In genomic region chr5:145495741-145496140, GRCh38 we compare ENCODE assay signal across 10 cellular contexts.
DNase-seq lines count a peak whose midpoint lies in the region; ATAC-seq and TF ChIP-seq lines count a peak whose summit lies in the region.
"Had no signal": no experiment of that assay in that cellular context is flagged by ENCODE, and none has a peak within 500 bp of the region (broad histone marks: within the 10 kb centered on the region; RNA-seq: fewer than 3 reads in every experiment).

No MANE protein-coding gene starts in this region.

- H2BK15ac ChIP-seq in mesenchymal stem cell (ENCODE audit: low read depth, poor library complexity, severe bottlenecking) = no peak overlapping the region

- H3K79me1 ChIP-seq in mesenchymal stem cell (replicated peaks; ENCODE audit: low read length, poor library complexity, severe bottlenecking) = no peaks in the 10 kb centered on the region

- H3K23ac ChIP-seq in mesenchymal stem cell (ENCODE audit: low read length in 2 of 2) = no peak overlapping the region

- TF ChIP-seq POLR2A in esophagus squamous epithelium (IDR thresholded peaks at IDR 0.05) = no peak

- peak overlapping the region; percentile 73 for H3K9ac ChIP-seq in mesenchymal stem cell (ENCODE audit: low read length)

- no peak overlapping the region for H2BK5ac ChIP-seq in mesenchymal stem cell (ENCODE audit: low read depth, low read length, poor library complexity, severe bottlenecking)

- H3K18ac ChIP-seq in mesenchymal stem cell (ENCODE audit: low read depth in 1 of 2, low read length in 2 of 2) = no peak overlapping the region

- H3K4me3 ChIP-seq in cardiac fibroblast (replicated peaks in 1 of 2; ENCODE audit: low read depth in 2 of 2, low read length in 2 of 2) = no peak overlapping the region
- no peak overlapping the region for H3K4me3 ChIP-seq in mesenchymal stem cell (ENCODE audit: insufficient read depth in 1 of 2, low read depth in 1 of 2, low read length in 2 of 2)
- no peak overlapping the region for H3K4me3 ChIP-seq in esophagus squamous epithelium

- H3K9me3 ChIP-seq in mesenchymal stem cell (ENCODE audit: control insufficient read depth, low read length) (no peaks in the 10 kb centered on the region), esophagus squamous epithelium (no peaks in the 10 kb centered on the region)

- intact Hi-C loops in esophagus squamous epithelium (cut with DNase I) = no loop called here

- H2AFZ ChIP-seq in mesenchymal stem cell (ENCODE audit: low read depth, low read length) = no peak overlapping the region

- no peak overlapping the region for H4K91ac ChIP-seq in mesenchymal stem cell (ENCODE audit: low read length)

- H2BK12ac ChIP-seq in mesenchymal stem cell (ENCODE audit: low read length in 2 of 2) = no peak overlapping the region

- no peak for ATAC-seq in HG02973 (IDR thresholded peaks at IDR 0.05; ENCODE audit: unreplicated experiment)
- no peak for ATAC-seq in GM18519 (IDR thresholded peaks at IDR 0.05; ENCODE audit: low FRiP score, unreplicated experiment)

- H2BK120ac ChIP-seq in mesenchymal stem cell (ENCODE audit: low read depth, low read length) = no peak overlapping the region

- H3K36me3 ChIP-seq in mesenchymal stem cell (ENCODE audit: control insufficient read depth in 1 of 2, insufficient read depth in 2 of 2, low read depth in 1 of 2, low read length in 2 of 2) (no peaks in the 10 kb centered on the region), esophagus squamous epithelium (no peaks in the 10 kb centered on the region)

- peak; percentile 62 for DNase-seq in AG20443 (ENCODE audit: low spot score)
- peak; percentile 88 for DNase-seq in M059J (ENCODE audit: low read depth)
- DNase-seq in cardiac fibroblast (ENCODE audit: low read depth in 2 of 2) = peak; percentile 52 to 99
- peak; percentile 93 for DNase-seq in mesenchymal stem cell
- DNase-seq in esophagus squamous epithelium (lab: John Stamatoyannopoulos, UW) = no peak
- no peak for DNase-seq in hippocampal formation (lab: John Stamatoyannopoulos, UW)
- DNase-seq: NCI-H1436 treated with DMSO at 0.1 percent for 48 hours, SIG-M5 had no signal

- H3K14ac ChIP-seq in mesenchymal stem cell (ENCODE audit: low read length in 2 of 2) = no peak overlapping the region

- H3K4ac ChIP-seq in mesenchymal stem cell (ENCODE audit: low read depth in 1 of 2, low read length in 2 of 2) = no peak overlapping the region

- H2AK5ac ChIP-seq in mesenchymal stem cell (ENCODE audit: low read length, severe bottlenecking) = no peak overlapping the region

- peaks cover 2% of the 10 kb centered on the region for H3K4me1 ChIP-seq in mesenchymal stem cell (ENCODE audit: control insufficient read depth, insufficient read depth, low read depth, low read length)
- peaks cover 0 to 16% (median 0%) of the 10 kb centered on the region in 3 donors for H3K4me1 ChIP-seq in esophagus squamous epithelium

- H4K8ac ChIP-seq in mesenchymal stem cell (ENCODE audit: low read length) = no peak overlapping the region

- H3K4me2 ChIP-seq in mesenchymal stem cell (ENCODE audit: low read length, poor library complexity, severe bottlenecking) = no peak overlapping the region

- TF ChIP-seq CTCF in cardiac fibroblast (IDR thresholded peaks at IDR 0.05; ENCODE audit: low read depth, low read length) = no peak
- no peak for TF ChIP-seq CTCF in esophagus squamous epithelium (IDR thresholded peaks at IDR 0.05)

- H3K27ac ChIP-seq in mesenchymal stem cell (ENCODE audit: low read length, poor library complexity, severe bottlenecking) (no peak overlapping the region), esophagus squamous epithelium (no peak overlapping the region)

- H3K27me3 ChIP-seq in mesenchymal stem cell (ENCODE audit: control insufficient read depth in 1 of 2, insufficient read depth in 1 of 2, low read length in 2 of 2) (no peaks in the 10 kb centered on the region), esophagus squamous epithelium (no peaks in the 10 kb centered on the region)

- 0% methylated on average over 1 of the region's 2 CpGs for WGBS in mesenchymal stem cell
- 33 to 34% methylated on average over 2 of the region's 2 CpGs for WGBS in esophagus squamous epithelium, 2 donors

Comparison
In these comparisons a context has a peak if more than half of its experiments do, and no peak if none do; other contexts are left out.
1. DNase-seq: peak in AG20443 (single experiment), M059J (single experiment), cardiac fibroblast (2 of 2) and mesenchymal stem cell (single experiment); none in esophagus squamous epithelium (single experiment) and hippocampal formation (0 of 2).